In genomic region chr10:91632671-91633550, GRCh38 we compare ENCODE assay signal across 9 cellular contexts. TPM values are rescaled to one million over a fixed set of nuclear protein-coding genes. Genes with fewer than 3 reads are reported as not detected.
DNase-seq lines count a peak whose midpoint lies in the region; ATAC-seq, FAIRE-seq and TF ChIP-seq lines count a peak whose summit lies in the region.
"Had no signal": no experiment of that assay in that cellular context is flagged by ENCODE, and none has a peak within 500 bp of the region (broad histone marks: within the 10 kb centered on the region; RNA-seq: fewer than 3 reads in every experiment).

TSS of gene PPP1R3C (minus strand) at chr10:91633071. CDS start at chr10:91632969, 102 bp downstream.

- TF ChIP-seq RAD21 in GM12878 (IDR thresholded peaks at IDR 0.05; ENCODE audit: insufficient read depth, low read depth, low read length), result no peak

- H3K4me2 ChIP-seq in GM12878 (ENCODE audit: control insufficient read depth, insufficient read depth), result peak within 1 kb of the TSS; percentile 79
- H3K4me2 ChIP-seq: KMS-11 had no signal

- peak within 1 kb of the TSS; percentile 38 for H2AFZ ChIP-seq in GM12878 (ENCODE audit: control insufficient read depth, low read depth, low read length)

- no peak for TF ChIP-seq CTCF in CD8-positive, alpha-beta T cell (IDR thresholded peaks at IDR 0.05)
- TF ChIP-seq CTCF in GM12878 (IDR thresholded peaks at IDR 0.05 in 2 of 3, conservative IDR thresholded peaks at IDR 0.05 in 1 of 3; ENCODE audit: control insufficient read depth in 2 of 3, extremely low read depth in 1 of 3, insufficient read depth in 1 of 3, low read depth in 3 of 3, low read length in 3 of 3), result 0 out of 6 replicates have a peak, but pooled peaks of 1 of the 3 experiments have one; percentile 4

- intact Hi-C loops in CD8-positive, alpha-beta T cell (cut with DNase I, micrococcal nuclease), result loop anchor here in 1 of 2 experiments (5.0 kb wide), 1 partner anchor 279 kb away; no protein-coding TSS in a partner anchor
- intact Hi-C loops in GM12878 (cut with micrococcal nuclease; ENCODE audit: unreplicated experiment), result loop anchor here (10.0 kb wide), 1 partner anchor 748 kb away; no protein-coding TSS in a partner anchor
- intact Hi-C loops in posterior vena cava (cut with DNase I), result loop anchor here in 1 of 2 donors (5.0 kb wide), 1 partner anchor 81 kb away; no protein-coding TSS in a partner anchor

- peak in 4 of 7 experiments; percentile 9 to 20 (median 14) for DNase-seq in CD8-positive, alpha-beta T cell
- peak; percentile 86 for DNase-seq in HuH-7 (ENCODE audit: low spot score)
- peak; percentile 75 for DNase-seq in SKM-1 treated with dmso at 0.1 percent for 144 hours (lab: John Stamatoyannopoulos, UW; ENCODE audit: unreplicated experiment)
- no peak for DNase-seq in GM12878 (ENCODE audit: low read depth, low spot score)
- peak; percentile 91 for DNase-seq in hepatic stellate cell (ENCODE audit: low spot score)
- peak; percentile 96 for DNase-seq in posterior vena cava (ENCODE audit: low spot score)
- DNase-seq in LoVo (ENCODE audit: low spot score), result no peak

- no peaks in the 10 kb centered on the region for H3K36me3 ChIP-seq in CD8-positive, alpha-beta T cell (ENCODE audit: insufficient read depth, low read length)
- H3K36me3 ChIP-seq in GM12878 (ENCODE audit: control insufficient read depth in 2 of 2, insufficient read depth in 2 of 2, low read length in 1 of 2), result no peaks in the 10 kb centered on the region

- RAD21 ChIA-PET in GM12878 (lab: Charles Lee; ENCODE audit: unreplicated experiment), result interaction anchor here (1.5 to 3.5 kb wide), 2 partner anchors 246 to 334 kb away, joined by 3 to 29 read pairs; no protein-coding TSS in a partner anchor

- no peaks in the 10 kb centered on the region for H4K20me1 ChIP-seq in GM12878 (ENCODE audit: control insufficient read depth, insufficient read depth)

- in situ Hi-C loops in GM12878 (cut with MboI), result no loop called here

- H3K79me2 ChIP-seq in GM12878 (ENCODE audit: control insufficient read depth, insufficient read depth, low read length), result no peaks in the 10 kb centered on the region

- no peak within 1 kb of the TSS for H3K9ac ChIP-seq in GM12878 (ENCODE audit: control insufficient read depth, insufficient read depth, low read length)
- H3K9ac ChIP-seq: KMS-11 had no signal

- no peak for TF ChIP-seq EP300 in GM12878 (IDR thresholded peaks at IDR 0.05; ENCODE audit: borderline replicate concordance in 1 of 2, control insufficient read depth in 1 of 2, low read depth in 2 of 2, low read length in 2 of 2)

- SMC1A ChIA-PET in GM12878 (lab: Charles Lee; ENCODE audit: uncharacterized antibody, unreplicated experiment), result interaction anchor here (1.1 kb wide), 1 partner anchor 140 kb away, joined by 3 read pairs; no protein-coding TSS in a partner anchor

- H3K9me3 ChIP-seq in CD8-positive, alpha-beta T cell (ENCODE audit: low read length), result no peaks in the 10 kb centered on the region
- H3K9me3 ChIP-seq in GM12878 (replicated peaks; ENCODE audit: control insufficient read depth, insufficient read depth, low read length), result no peaks in the 10 kb centered on the region; the same call in 2 of the 3 replicates

- H3K4me3 ChIP-seq in CD8-positive, alpha-beta T cell (ENCODE audit: low read depth, low read length), result peak within 1 kb of the TSS; percentile 54
- H3K4me3 ChIP-seq in GM12878, result peak within 1 kb of the TSS; percentile 36; the same call in 1 of the 2 replicates

- no peak within 1 kb of the TSS for H3K27ac Mint-ChIP-seq in CD8-positive, alpha-beta T cell

- H3K9me3 Mint-ChIP-seq in CD8-positive, alpha-beta T cell, result no peaks in the 10 kb centered on the region

- H3K4me3 Mint-ChIP-seq in CD8-positive, alpha-beta T cell, result peak within 1 kb of the TSS; percentile 69

- H3K4me1 Mint-ChIP-seq in CD8-positive, alpha-beta T cell (ENCODE audit: low read depth), result peaks cover 9% of the 10 kb centered on the region

- POLR2A ChIA-PET in CD8-positive, alpha-beta T cell (lab: Charles Lee), result no interaction called here
- POLR2A ChIA-PET in GM12878 (lab: Charles Lee), result interaction anchor here (0.6 kb wide), 1 partner anchor 332 kb away, joined by 3 read pairs; no protein-coding TSS in a partner anchor

- CTCF ChIA-PET in CD8-positive, alpha-beta T cell (lab: Charles Lee), result interaction anchor here (0.6 to 6.6 kb wide), 5 partner anchors 20 to 763 kb away, joined by 3 to 112 read pairs (median 3); no protein-coding TSS in a partner anchor
- CTCF ChIA-PET in GM12878 (lab: Yijun Ruan, JAX), result interaction anchor here (0.7 to 4.3 kb wide), 9 partner anchors 11 to 337 kb away, joined by 3 to 36 read pairs (median 3); no protein-coding TSS in a partner anchor

- peaks cover 59% of the 10 kb centered on the region for H3K27me3 Mint-ChIP-seq in CD8-positive, alpha-beta T cell (ENCODE audit: low read depth)

- no peak for TF ChIP-seq POLR2A in GM12878 (IDR thresholded peaks at IDR 0.05; ENCODE audit: low read depth, low read length)

- no TSS peak for BruUV-seq in GM12878 (replicated peaks; lab: Mats Ljungman, UMichigan)

- H3K27ac ChIP-seq in CD8-positive, alpha-beta T cell (ENCODE audit: low read depth, low read length), result no peak within 1 kb of the TSS
- H3K27ac ChIP-seq in GM12878 (ENCODE audit: control insufficient read depth, insufficient read depth), result no peak within 1 kb of the TSS
- H3K27ac ChIP-seq: KMS-11 had no signal

- FAIRE-seq in GM12878 (lab: Jason Lieb, UNC), result no peak

- no peaks in the 10 kb centered on the region for H3K36me3 Mint-ChIP-seq in CD8-positive, alpha-beta T cell

- peak; percentile 46 for ATAC-seq in CD8-positive, alpha-beta T cell
- ATAC-seq in GM21367 (IDR thresholded peaks at IDR 0.05; ENCODE audit: unreplicated experiment) (peak; percentile 59), GM12878 (peak; percentile 43)

- H3K4me1 ChIP-seq in CD8-positive, alpha-beta T cell (ENCODE audit: insufficient read depth, low read length), result peaks cover 15% of the 10 kb centered on the region
- no peaks in the 10 kb centered on the region for H3K4me1 ChIP-seq in GM12878 (ENCODE audit: control insufficient read depth, insufficient read depth, low read length)

- WGBS in GM12878 (ENCODE audit: insufficient coverage, insufficient replicate concordance, low lambda C conversion rate, missing lambda C conversion rate), result 35% methylated on average over 57 of the region's 61 CpGs

- H3K27me3 ChIP-seq in CD8-positive, alpha-beta T cell (ENCODE audit: insufficient read depth, low read length), result peaks cover 4% of the 10 kb centered on the region
- peaks cover 3 to 7% of the 10 kb centered on the region in 2 experiments; a peak in 3 of 4 replicates for H3K27me3 ChIP-seq in GM12878 (replicated peaks in 1 of 2; ENCODE audit: control insufficient read depth in 2 of 2, insufficient read depth in 2 of 2, low read length in 1 of 2)

TF ChIP-seq in GM12878, 131 proteins besides CTCF, POLR2A, EP300 and RAD21:
- TF ChIP-seq USF1 (IDR thresholded peaks at IDR 0.05; ENCODE audit: borderline replicate concordance, extremely low read length, insufficient read depth, low read depth, low read length) (peak; percentile 70), TBL1XR1 (IDR thresholded peaks at IDR 0.05; ENCODE audit: low read depth, low read length) (no peak), BHLHE40 (IDR thresholded peaks at IDR 0.05; ENCODE audit: borderline replicate concordance in 1 of 2, low read depth in 2 of 2, low read length in 1 of 2) (0 out of 4 replicates have a peak, but pooled peaks of 1 of the 2 experiments have one; percentile 37)
TF ChIP-seq in GM12878: peak in this region for 2.

RNA-seq across cellular contexts. Expression of gene PPP1R3C, which starts in this region (rescaled TPM):
- not detected for total RNA-seq in CD8-positive, alpha-beta T cell
- not detected in 2 replicates for total RNA-seq in GM12878 (2013; cell fraction: nucleolus; rRNA removed)
- total RNA-seq in GM12878 (2014; rRNA removed), result not detected in 2 replicates
- total RNA-seq in GM12878 (2014; rRNA removed; fragmentation: Illumina TruSeq; extraction: Trizol), result not detected in 2 replicates
- total RNA-seq in GM12878 (2021), result 0.16 TPM in 1 of 2 replicates, not detected in the other
- polyA plus RNA-seq in GM12878 (2011; ENCODE audit: low read depth), result not detected
- polyA plus RNA-seq in GM12878 (2011; rRNA removed), result 0.03 TPM in 1 of 2 replicates, not detected in the other
- not detected in 2 replicates for polyA plus RNA-seq in GM12878 (2011; cell fraction: cytosol; rRNA removed)
- not detected in 2 replicates for polyA plus RNA-seq in GM12878 (2011; cell fraction: nucleus; rRNA removed)
- polyA plus RNA-seq in GM12878 (2012), result 0.05 and 0.44 TPM in 2 replicates
- polyA plus RNA-seq in GM12878 (2014; fragmentation: Illumina TruSeq; extraction: Trizol), result 0.01 and 0.08 TPM in 2 replicates
- not detected for polyA plus RNA-seq in GM12878 (2014; fragmentation: Nextera tagmentation; extraction: Ambion mirVana)
- not detected in 2 replicates for polyA plus RNA-seq in GM12878 (2014; rRNA removed)
- polyA plus RNA-seq in GM12878 (2016; fragmentation: Nextera tagmentation; extraction: Ambion mirVana), result under 1 TPM; 0.05 to 0.08 TPM
- polyA minus RNA-seq in GM12878 (2011; rRNA and poly(A)+ RNA removed), result 0.05 TPM in 1 of 2 replicates, not detected in the other
- not detected in 2 replicates for polyA minus RNA-seq in GM12878 (2011; cell fraction: cytosol; rRNA and poly(A)+ RNA removed)
- not detected in 2 replicates for polyA minus RNA-seq in GM12878 (2011; cell fraction: nucleus; rRNA and poly(A)+ RNA removed)
- 10 to 100 TPM; 29.1 to 51.2 TPM for total RNA-seq in posterior vena cava

Comparison
In these comparisons a context has a peak if more than half of its experiments do, and no peak if none do; other contexts are left out.
1. RNA of gene PPP1R3C (total RNA-seq): 29.1 to 51.2 TPM in posterior vena cava; not detected in CD8-positive, alpha-beta T cell and 0.16 TPM in GM12878; every median in the first group is over 10 times any median in the second.
2. Peak in DNase-seq, ATAC-seq and H3K4me3 ChIP-seq in CD8-positive, alpha-beta T cell; RNA of the gene not detected or under 1 TPM.
3. Peak in ATAC-seq, H3K4me3 ChIP-seq and H3K4me2 ChIP-seq in GM12878; RNA of the gene not detected or under 1 TPM.
4. DNase-seq: peak in HuH-7 (single experiment), SKM-1 treated with dmso at 0.1 percent for 144 hours (single experiment), hepatic stellate cell (single experiment) and posterior vena cava (single experiment); none in GM12878 (single experiment) and LoVo (single experiment).
5. Peak in every context shown above with its lines, with median percentiles within 50 percentile points of each other: ATAC-seq.